ENCODE assay signal across 16 cellular contexts in the genomic region with DNA sequence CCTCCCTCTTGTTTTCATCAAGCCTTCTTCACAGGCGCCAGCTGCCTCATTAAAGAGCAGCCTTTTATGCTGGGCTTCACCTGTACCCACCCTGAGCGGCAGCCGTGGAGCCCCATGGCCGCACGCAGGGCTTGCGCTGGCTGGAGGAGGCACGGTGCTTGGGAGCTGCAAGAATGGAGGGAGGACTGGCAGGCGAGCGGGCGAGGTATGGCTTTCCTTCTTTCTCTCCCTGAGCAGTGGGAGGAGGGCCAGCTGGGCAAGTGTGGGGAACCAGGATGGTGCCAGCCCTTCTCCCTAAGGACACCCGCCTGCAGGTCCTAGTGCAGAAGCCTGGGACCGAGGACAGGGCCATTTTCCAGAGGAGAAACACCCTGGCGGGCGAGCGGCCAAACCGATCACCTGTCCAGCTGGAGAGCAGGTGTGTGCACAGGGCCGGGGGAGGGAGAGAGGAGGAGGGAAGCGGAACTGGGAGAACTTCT.
DNase-seq lines count a peak whose midpoint lies in the region; ATAC-seq and TF ChIP-seq lines count a peak whose summit lies in the region.
"Had no signal": no experiment of that assay in that cellular context is flagged by ENCODE, and none has a peak within 500 bp of the region (broad histone marks: within the 10 kb centered on the region; RNA-seq: fewer than 3 reads in every experiment).

No MANE protein-coding gene starts in this region.

- no peaks in the 10 kb centered on the region for H3K27me3 Mint-ChIP-seq in activated naive CD4-positive, alpha-beta T cell treated with anti-CD3 and anti-CD28 coated beads, Interleukin-2, amount 10 ng/mL, durations not matched to agents 7 days and 5 days
- H3K27me3 Mint-ChIP-seq in Calu3 (ENCODE audit: unreplicated experiment), result peaks cover 10% of the 10 kb centered on the region
- H3K27me3 Mint-ChIP-seq in activated CD4-positive, alpha-beta memory T cell treated with anti-CD3 and anti-CD28 coated beads for 36 hours, result no peaks in the 10 kb centered on the region
- H3K27me3 Mint-ChIP-seq: CD4-positive, alpha-beta memory T cell; T-cell had no signal

- no peak overlapping the region for H4K91ac ChIP-seq in mesenchymal stem cell (ENCODE audit: low read length)

- no peak overlapping the region for H2AFZ ChIP-seq in mesenchymal stem cell (ENCODE audit: low read depth, low read length)

- TF ChIP-seq CTCF in left lung (IDR thresholded peaks at IDR 0.05) (no peak), RWPE1 (conservative IDR thresholded peaks at IDR 0.05; ENCODE audit: low read depth) (no peak), Calu3 (IDR thresholded peaks at IDR 0.05; ENCODE audit: unreplicated experiment) (no peak)

- no peak overlapping the region for H3K27ac ChIP-seq in left lung
- H3K27ac ChIP-seq in RWPE1, result no peak overlapping the region
- no peak overlapping the region for H3K27ac ChIP-seq in mesenchymal stem cell (ENCODE audit: low read length, poor library complexity, severe bottlenecking)
- H3K27ac ChIP-seq: esophagus muscularis mucosa, tibial nerve had no signal

- H3K4me2 ChIP-seq in mesenchymal stem cell (ENCODE audit: low read length, poor library complexity, severe bottlenecking), result no peak overlapping the region

- no peak overlapping the region for H3K4me3 ChIP-seq in left lung
- H3K4me3 ChIP-seq in mesenchymal stem cell (ENCODE audit: insufficient read depth in 1 of 2, low read depth in 1 of 2, low read length in 2 of 2), result no peak overlapping the region
- H3K4me3 ChIP-seq: esophagus muscularis mucosa, tibial nerve had no signal

- H3K4me1 ChIP-seq in left lung (no peaks in the 10 kb centered on the region), mesenchymal stem cell (ENCODE audit: control insufficient read depth, insufficient read depth, low read depth, low read length) (peaks cover 3% of the 10 kb centered on the region)

- H2BK15ac ChIP-seq in mesenchymal stem cell (ENCODE audit: low read depth, poor library complexity, severe bottlenecking), result no peak overlapping the region

- peak overlapping the region; percentile 38 for H3K27ac Mint-ChIP-seq in activated naive CD4-positive, alpha-beta T cell treated with anti-CD3 and anti-CD28 coated beads, Interleukin-2, amount 10 ng/mL, durations not matched to agents 7 days and 5 days
- no peak overlapping the region for H3K27ac Mint-ChIP-seq in Calu3 (ENCODE audit: unreplicated experiment)
- no peak overlapping the region for H3K27ac Mint-ChIP-seq in activated CD4-positive, alpha-beta memory T cell treated with anti-CD3 and anti-CD28 coated beads for 36 hours

- H3K9ac ChIP-seq in mesenchymal stem cell (ENCODE audit: low read length), result no peak overlapping the region

- peak; percentile 90 for ATAC-seq in left lung
- ATAC-seq: T-cell had no signal

- no peak overlapping the region for H3K23ac ChIP-seq in mesenchymal stem cell (ENCODE audit: low read length in 2 of 2)

- H3K27me3 ChIP-seq in left lung (no peaks in the 10 kb centered on the region), mesenchymal stem cell (ENCODE audit: control insufficient read depth in 1 of 2, insufficient read depth in 1 of 2, low read length in 2 of 2) (no peaks in the 10 kb centered on the region)
- H3K27me3 ChIP-seq: esophagus muscularis mucosa, tibial nerve had no signal

- H3K4ac ChIP-seq in mesenchymal stem cell (ENCODE audit: low read depth in 1 of 2, low read length in 2 of 2), result no peak overlapping the region

- no peak overlapping the region for H3K4me3 Mint-ChIP-seq in activated naive CD4-positive, alpha-beta T cell treated with anti-CD3 and anti-CD28 coated beads, Interleukin-2, amount 10 ng/mL, durations not matched to agents 7 days and 5 days
- no peak overlapping the region for H3K4me3 Mint-ChIP-seq in Calu3 (ENCODE audit: low read depth, unreplicated experiment)
- no peak overlapping the region for H3K4me3 Mint-ChIP-seq in activated CD4-positive, alpha-beta memory T cell treated with anti-CD3 and anti-CD28 coated beads for 36 hours
- H3K4me3 Mint-ChIP-seq: CD4-positive, alpha-beta memory T cell had no signal

- no peak overlapping the region for H2BK12ac ChIP-seq in mesenchymal stem cell (ENCODE audit: low read length in 2 of 2)

- H4K8ac ChIP-seq in mesenchymal stem cell (ENCODE audit: low read length), result no peak overlapping the region

- no peak overlapping the region for H2AK5ac ChIP-seq in mesenchymal stem cell (ENCODE audit: low read length, severe bottlenecking)

- BruUV-seq in Calu3 (replicated peaks; lab: Mats Ljungman, UMichigan), result no TSS peak

- no peak for DNase-seq in activated naive CD4-positive, alpha-beta T cell treated with anti-CD3 and anti-CD28 coated beads, Interleukin-2, amount 10 ng/mL, durations not matched to agents 7 days and 5 days
- DNase-seq in activated naive CD4-positive, alpha-beta T cell treated with Interleukin-2 at 50 U/mL for 16 hours, result no peak
- DNase-seq in NCI-H2196 (lab: John Stamatoyannopoulos, UW; ENCODE audit: unreplicated experiment) (peak; percentile 78), left lung (peak; percentile 63 to 79), RWPE1 (ENCODE audit: low spot score) (no peak), mesenchymal stem cell (no peak), Calu3 (no peak)
- DNase-seq in activated CD4-positive, alpha-beta memory T cell treated with anti-CD3 and anti-CD28 coated beads for 36 hours, result no peak
- DNase-seq: activated CD4-positive, CD25-positive, alpha-beta regulatory T cell; CD4-positive, alpha-beta memory T cell; GF-D8; RPMI8226; stimulated activated CD4-positive, alpha-beta T cell treated with anti-CD3 and anti-CD28 coated beads, Interleukin-4, amount 100 ng/mL, for 24 hours; T-cell had no signal

- H3K4me1 Mint-ChIP-seq in activated naive CD4-positive, alpha-beta T cell treated with anti-CD3 and anti-CD28 coated beads, Interleukin-2, amount 10 ng/mL, durations not matched to agents 7 days and 5 days, result peaks cover 35% of the 10 kb centered on the region
- H3K4me1 Mint-ChIP-seq in Calu3 (ENCODE audit: low read depth, unreplicated experiment), result no peaks in the 10 kb centered on the region
- H3K4me1 Mint-ChIP-seq in activated CD4-positive, alpha-beta memory T cell treated with anti-CD3 and anti-CD28 coated beads for 36 hours (ENCODE audit: low read depth), result peaks cover 17% of the 10 kb centered on the region

- H3K36me3 ChIP-seq in left lung, result peaks cover 0 to 99% of the 10 kb centered on the region in 2 donors
- H3K36me3 ChIP-seq in mesenchymal stem cell (ENCODE audit: control insufficient read depth in 1 of 2, insufficient read depth in 2 of 2, low read depth in 1 of 2, low read length in 2 of 2), result peaks cover 2 to 9% of the 10 kb centered on the region in 2 experiments

- CTCF ChIA-PET in activated naive CD4-positive, alpha-beta T cell treated with anti-CD3 and anti-CD28 coated beads, Interleukin-2, amount 10 ng/mL, durations not matched to agents 7 days and 5 days (lab: Charles Lee), result interaction anchor here (0.6 to 2.2 kb wide), 3 partner anchors 15 to 66 kb away, joined by 3 to 5 read pairs (median 3); no protein-coding TSS in a partner anchor
- CTCF ChIA-PET in RWPE1 (lab: Yijun Ruan, JAX), result interaction anchor here (0.7 kb wide), 1 partner anchor 31 kb away, joined by 3 read pairs; no protein-coding TSS in a partner anchor
- CTCF ChIA-PET in Calu3 (lab: Charles Lee), result no interaction called here
- CTCF ChIA-PET in activated CD4-positive, alpha-beta memory T cell treated with anti-CD3 and anti-CD28 coated beads for 36 hours (lab: Charles Lee), result interaction anchor here (0.6 kb wide), 1 partner anchor 81 kb away, joined by 6 read pairs; no protein-coding TSS in a partner anchor

- H3K14ac ChIP-seq in mesenchymal stem cell (ENCODE audit: low read length in 2 of 2), result no peak overlapping the region

- H3K9me3 ChIP-seq in left lung, result no peaks in the 10 kb centered on the region
- no peaks in the 10 kb centered on the region for H3K9me3 ChIP-seq in mesenchymal stem cell (ENCODE audit: control insufficient read depth, low read length)
- H3K9me3 ChIP-seq: esophagus muscularis mucosa, tibial nerve had no signal

- no peaks in the 10 kb centered on the region for H3K9me3 Mint-ChIP-seq in activated naive CD4-positive, alpha-beta T cell treated with anti-CD3 and anti-CD28 coated beads, Interleukin-2, amount 10 ng/mL, durations not matched to agents 7 days and 5 days
- H3K9me3 Mint-ChIP-seq in Calu3 (ENCODE audit: low read depth, unreplicated experiment), result no peaks in the 10 kb centered on the region
- no peaks in the 10 kb centered on the region for H3K9me3 Mint-ChIP-seq in activated CD4-positive, alpha-beta memory T cell treated with anti-CD3 and anti-CD28 coated beads for 36 hours
- H3K9me3 Mint-ChIP-seq: CD4-positive, alpha-beta memory T cell; T-cell had no signal

- WGBS in mesenchymal stem cell, result 96% methylated on average over 17 of the region's 18 CpGs

- peaks cover 73% of the 10 kb centered on the region for H3K36me3 Mint-ChIP-seq in activated naive CD4-positive, alpha-beta T cell treated with anti-CD3 and anti-CD28 coated beads, Interleukin-2, amount 10 ng/mL, durations not matched to agents 7 days and 5 days
- no peaks in the 10 kb centered on the region for H3K36me3 Mint-ChIP-seq in Calu3 (ENCODE audit: insufficient read depth, unreplicated experiment)
- peaks cover 33% of the 10 kb centered on the region for H3K36me3 Mint-ChIP-seq in activated CD4-positive, alpha-beta memory T cell treated with anti-CD3 and anti-CD28 coated beads for 36 hours

- POLR2A ChIA-PET in RWPE1 (lab: Yijun Ruan, JAX; ENCODE audit: low non-redundant PET), result no interaction called here
- POLR2A ChIA-PET in activated CD4-positive, alpha-beta memory T cell treated with anti-CD3 and anti-CD28 coated beads for 36 hours (lab: Charles Lee), result no interaction called here

- no peak overlapping the region for H2BK120ac ChIP-seq in mesenchymal stem cell (ENCODE audit: low read depth, low read length)

- intact Hi-C loops in left lung (cut with DNase I) (no loop called here), Calu3 (cut with micrococcal nuclease; ENCODE audit: unreplicated experiment) (no loop called here)
- intact Hi-C loops in activated CD4-positive, alpha-beta memory T cell treated with anti-CD3 and anti-CD28 coated beads for 36 hours (cut with micrococcal nuclease), result no loop called here

- H2BK5ac ChIP-seq in mesenchymal stem cell (ENCODE audit: low read depth, low read length, poor library complexity, severe bottlenecking), result no peak overlapping the region

- H3K79me1 ChIP-seq in mesenchymal stem cell (replicated peaks; ENCODE audit: low read length, poor library complexity, severe bottlenecking), result no peaks in the 10 kb centered on the region

- H3K18ac ChIP-seq in mesenchymal stem cell (ENCODE audit: low read depth in 1 of 2, low read length in 2 of 2), result no peak overlapping the region

Comparison
In these comparisons a context has a peak if more than half of its experiments do, and no peak if none do; other contexts are left out.
1. DNase-seq: peak in NCI-H2196 (single experiment) and left lung (2 of 2); none in activated naive CD4-positive, alpha-beta T cell treated with anti-CD3 and anti-CD28 coated beads, Interleukin-2, amount 10 ng/mL, durations not matched to agents 7 days and 5 days (single experiment), activated naive CD4-positive, alpha-beta T cell treated with Interleukin-2 at 50 U/mL for 16 hours (single experiment), RWPE1 (single experiment), mesenchymal stem cell (single experiment), Calu3 (single experiment) and activated CD4-positive, alpha-beta memory T cell treated with anti-CD3 and anti-CD28 coated beads for 36 hours (single experiment).